In genomic region chr20:12012241-12013222, GRCh38 we compare ENCODE assay signal across 3 cellular contexts.
TF ChIP-seq lines count a peak whose summit lies in the region.

No MANE protein-coding gene starts in this region.

TF ChIP-seq in SK-N-SH, 30 proteins besides CTCF, POLR2A, EP300 and RAD21 (continued from another document and continues in another):
- TF ChIP-seq USF1 (IDR thresholded peaks at IDR 0.05; ENCODE audit: borderline replicate concordance, low read depth) (no peak), CHD2 (IDR thresholded peaks at IDR 0.05; ENCODE audit: low read length, partially characterized antibody) (no peak), TCF12 (IDR thresholded peaks at IDR 0.05) (no peak), ZBTB33 (IDR thresholded peaks at IDR 0.05; ENCODE audit: borderline replicate concordance, low read depth) (no peak), JUND (IDR thresholded peaks at IDR 0.05) (no peak), PBX3 (IDR thresholded peaks at IDR 0.05) (no peak), REST (IDR thresholded peaks at IDR 0.05; ENCODE audit: low read depth, low read length) (no peak), FOXM1 (IDR thresholded peaks at IDR 0.05; ENCODE audit: low read depth) (no peak), GATA2 (CRISPR knock-in tag; IDR thresholded peaks at IDR 0.05) (no peak), RFX5 (IDR thresholded peaks at IDR 0.05; ENCODE audit: low read length) (no peak)

TF ChIP-seq in SK-N-SH treated with all-trans-retinoic acid at 6 μM for 48 hours, 23 proteins besides CTCF, POLR2A, EP300 and RAD21 (continued from another document):
- TF ChIP-seq POU6F1 (CRISPR knock-in tag; IDR thresholded peaks at IDR 0.05; ENCODE audit: borderline replicate concordance, low read depth) (no peak), ZNF8 (CRISPR knock-in tag; IDR thresholded peaks at IDR 0.05) (no peak), ZNF70 (CRISPR knock-in tag; IDR thresholded peaks at IDR 0.05) (no peak), CREB5 (CRISPR knock-in tag; IDR thresholded peaks at IDR 0.05; ENCODE audit: low read depth) (no peak), CSDC2 (CRISPR knock-in tag; IDR thresholded peaks at IDR 0.05) (no peak), ZFP30 (CRISPR knock-in tag; IDR thresholded peaks at IDR 0.05) (no peak)

TF ChIP-seq in GM23338, 12 proteins besides CTCF, POLR2A, EP300 and RAD21:
- TF ChIP-seq ZNF462 (CRISPR knock-in tag; IDR thresholded peaks at IDR 0.05) (peak; percentile 73), JUNB (IDR thresholded peaks at IDR 0.05; ENCODE audit: unreplicated experiment) (no peak), CREB1 (CRISPR knock-in tag; IDR thresholded peaks at IDR 0.05; ENCODE audit: low read depth) (0 out of 2 replicates have a peak, but pooled peaks have one; percentile 12)
